In the genomic region with DNA sequence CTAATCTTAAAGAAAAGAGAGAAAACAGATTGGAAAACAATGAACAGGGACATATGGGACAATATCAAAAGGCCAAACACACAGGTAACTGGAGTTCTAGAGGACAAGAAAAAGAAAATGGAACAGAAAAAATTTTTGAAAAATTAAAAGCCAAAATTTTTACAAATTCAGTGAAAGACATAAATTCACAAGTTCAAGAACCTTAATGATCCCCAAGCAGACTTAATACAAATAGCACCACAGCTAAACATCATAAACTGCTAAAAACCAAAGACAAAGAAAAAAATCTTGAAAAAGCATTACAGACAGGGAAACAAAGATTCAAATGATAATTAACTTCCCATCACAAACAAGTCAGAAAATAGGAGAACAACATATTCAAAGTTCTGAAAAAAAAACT, we compare ENCODE assay signal across 1 cellular context.
TF ChIP-seq lines count a peak whose summit lies in the region.

No MANE protein-coding gene starts in this region.

TF ChIP-seq in GM23338, 12 proteins besides CTCF, POLR2A, EP300 and RAD21 (continued from another document):
- TF ChIP-seq, protein P1, sequence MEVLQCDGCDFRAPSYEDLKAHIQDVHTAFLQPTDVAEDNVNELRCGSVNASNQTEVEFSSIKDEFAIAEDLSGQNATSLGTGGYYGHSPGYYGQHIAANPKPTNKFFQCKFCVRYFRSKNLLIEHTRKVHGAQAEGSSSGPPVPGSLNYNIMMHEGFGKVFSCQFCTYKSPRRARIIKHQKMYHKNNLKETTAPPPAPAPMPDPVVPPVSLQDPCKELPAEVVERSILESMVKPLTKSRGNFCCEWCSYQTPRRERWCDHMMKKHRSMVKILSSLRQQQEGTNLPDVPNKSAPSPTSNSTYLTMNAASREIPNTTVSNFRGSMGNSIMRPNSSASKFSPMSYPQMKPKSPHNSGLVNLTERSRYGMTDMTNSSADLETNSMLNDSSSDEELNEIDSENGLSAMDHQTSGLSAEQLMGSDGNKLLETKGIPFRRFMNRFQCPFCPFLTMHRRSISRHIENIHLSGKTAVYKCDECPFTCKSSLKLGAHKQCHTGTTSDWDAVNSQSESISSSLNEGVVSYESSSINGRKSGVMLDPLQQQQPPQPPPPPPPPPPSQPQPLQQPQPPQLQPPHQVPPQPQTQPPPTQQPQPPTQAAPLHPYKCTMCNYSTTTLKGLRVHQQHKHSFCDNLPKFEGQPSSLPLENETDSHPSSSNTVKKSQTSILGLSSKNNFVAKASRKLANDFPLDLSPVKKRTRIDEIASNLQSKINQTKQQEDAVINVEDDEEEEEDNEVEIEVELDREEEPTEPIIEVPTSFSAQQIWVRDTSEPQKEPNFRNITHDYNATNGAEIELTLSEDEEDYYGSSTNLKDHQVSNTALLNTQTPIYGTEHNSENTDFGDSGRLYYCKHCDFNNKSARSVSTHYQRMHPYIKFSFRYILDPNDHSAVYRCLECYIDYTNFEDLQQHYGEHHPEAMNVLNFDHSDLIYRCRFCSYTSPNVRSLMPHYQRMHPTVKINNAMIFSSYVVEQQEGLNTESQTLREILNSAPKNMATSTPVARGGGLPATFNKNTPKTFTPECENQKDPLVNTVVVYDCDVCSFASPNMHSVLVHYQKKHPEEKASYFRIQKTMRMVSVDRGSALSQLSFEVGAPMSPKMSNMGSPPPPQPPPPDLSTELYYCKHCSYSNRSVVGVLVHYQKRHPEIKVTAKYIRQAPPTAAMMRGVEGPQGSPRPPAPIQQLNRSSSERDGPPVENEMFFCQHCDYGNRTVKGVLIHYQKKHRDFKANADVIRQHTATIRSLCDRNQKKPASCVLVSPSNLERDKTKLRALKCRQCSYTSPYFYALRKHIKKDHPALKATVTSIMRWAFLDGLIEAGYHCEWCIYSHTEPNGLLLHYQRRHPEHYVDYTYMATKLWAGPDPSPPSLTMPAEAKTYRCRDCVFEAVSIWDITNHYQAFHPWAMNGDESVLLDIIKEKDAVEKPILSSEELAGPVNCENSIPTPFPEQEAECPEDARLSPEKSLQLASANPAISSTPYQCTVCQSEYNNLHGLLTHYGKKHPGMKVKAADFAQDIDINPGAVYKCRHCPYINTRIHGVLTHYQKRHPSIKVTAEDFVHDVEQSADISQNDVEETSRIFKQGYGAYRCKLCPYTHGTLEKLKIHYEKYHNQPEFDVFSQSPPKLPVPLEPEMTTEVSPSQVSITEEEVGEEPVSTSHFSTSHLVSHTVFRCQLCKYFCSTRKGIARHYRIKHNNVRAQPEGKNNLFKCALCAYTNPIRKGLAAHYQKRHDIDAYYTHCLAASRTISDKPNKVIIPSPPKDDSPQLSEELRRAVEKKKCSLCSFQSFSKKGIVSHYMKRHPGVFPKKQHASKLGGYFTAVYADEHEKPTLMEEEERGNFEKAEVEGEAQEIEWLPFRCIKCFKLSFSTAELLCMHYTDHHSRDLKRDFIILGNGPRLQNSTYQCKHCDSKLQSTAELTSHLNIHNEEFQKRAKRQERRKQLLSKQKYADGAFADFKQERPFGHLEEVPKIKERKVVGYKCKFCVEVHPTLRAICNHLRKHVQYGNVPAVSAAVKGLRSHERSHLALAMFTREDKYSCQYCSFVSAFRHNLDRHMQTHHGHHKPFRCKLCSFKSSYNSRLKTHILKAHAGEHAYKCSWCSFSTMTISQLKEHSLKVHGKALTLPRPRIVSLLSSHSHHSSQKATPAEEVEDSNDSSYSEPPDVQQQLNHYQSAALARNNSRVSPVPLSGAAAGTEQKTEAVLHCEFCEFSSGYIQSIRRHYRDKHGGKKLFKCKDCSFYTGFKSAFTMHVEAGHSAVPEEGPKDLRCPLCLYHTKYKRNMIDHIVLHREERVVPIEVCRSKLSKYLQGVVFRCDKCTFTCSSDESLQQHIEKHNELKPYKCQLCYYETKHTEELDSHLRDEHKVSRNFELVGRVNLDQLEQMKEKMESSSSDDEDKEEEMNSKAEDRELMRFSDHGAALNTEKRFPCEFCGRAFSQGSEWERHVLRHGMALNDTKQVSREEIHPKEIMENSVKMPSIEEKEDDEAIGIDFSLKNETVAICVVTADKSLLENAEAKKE (CRISPR knock-in tag; IDR thresholded peaks at IDR 0.05): no peak
- TF ChIP-seq REST (IDR thresholded peaks at IDR 0.05; ENCODE audit: unreplicated experiment): no peak
- TF ChIP-seq EZH2phosphoT487 (IDR thresholded peaks at IDR 0.05; ENCODE audit: unreplicated experiment): no peak
- TF ChIP-seq NANOG (IDR thresholded peaks at IDR 0.05; ENCODE audit: borderline replicate concordance): no peak
- no peak for TF ChIP-seq EZH2 (IDR thresholded peaks at IDR 0.05; ENCODE audit: low read depth, unreplicated experiment)
- TF ChIP-seq JUNB (IDR thresholded peaks at IDR 0.05; ENCODE audit: unreplicated experiment): no peak
